Comparison of ENCODE assay signal across 1 cellular context in genomic region chr3:35183915-35184675, GRCh38.
TF ChIP-seq lines count a peak whose summit lies in the region.

No MANE protein-coding gene starts in this region.

TF ChIP-seq in HepG2, 621 proteins besides CTCF, POLR2A, EP300 and RAD21 (continued from another document):
- TF ChIP-seq ZNF407 (CRISPR knock-in tag; IDR thresholded peaks at IDR 0.05; ENCODE audit: not compliant biosample characterization) (no peak), KLF9 (CRISPR knock-in tag; IDR thresholded peaks at IDR 0.05; ENCODE audit: low read depth) (no peak), KDM2A (CRISPR knock-in tag; IDR thresholded peaks at IDR 0.05; ENCODE audit: borderline replicate concordance, low read depth) (no peak), MAFK (conservative IDR thresholded peaks at IDR 0.05 in 1 of 2, IDR thresholded peaks at IDR 0.05 in 1 of 2; ENCODE audit: low read length in 2 of 2) (peak; percentile 34 to 49; a peak in 3 of 4 replicates)
